18 cellular contexts compared by ENCODE assay signal in genomic region chr1:111131693-111132092, GRCh38.
"Had no signal": no experiment of that assay in that cellular context is flagged by ENCODE, and none has a peak within 500 bp of the region (broad histone marks: within the 10 kb centered on the region; RNA-seq: fewer than 3 reads in every experiment).

No MANE protein-coding gene starts in this region.

- ATAC-seq: activated CD8-positive, alpha-beta memory T cell treated with anti-CD3 and anti-CD28 coated beads, Interleukin-2, amount 10 ng/mL, durations not matched to agents 7 days and 5 days; activated naive CD4-positive, alpha-beta T cell treated with anti-CD3 and anti-CD28 coated beads, Interleukin-2, amount 50 U/mL, for 72 hours; activated T-cell treated with anti-CD3 and anti-CD28 coated beads, Interleukin-2, amount 50 U/mL, for 4 hours; effector memory CD8-positive, alpha-beta T cell; natural killer cell treated with Interleukin-12 subunit alpha and Interleukin-12 subunit beta and Interleukin-15 and Interleukin-18, amount 100 ng/mL, for 72 hours had no signal

- H3K4me3 ChIP-seq: upper lobe of left lung had no signal

- H3K27ac ChIP-seq: brain microvascular endothelial cell, epithelial cell of prostate had no signal

- H3K4me3 Mint-ChIP-seq: activated CD8-positive, alpha-beta memory T cell treated with anti-CD3 and anti-CD28 coated beads, Interleukin-2, amount 10 ng/mL, durations not matched to agents 7 days and 5 days; activated T-cell treated with anti-CD3 and anti-CD28 coated beads, Interleukin-2, amount 50 U/mL, for 4 hours; effector memory CD8-positive, alpha-beta T cell; natural killer cell treated with Interleukin-12 subunit alpha and Interleukin-12 subunit beta and Interleukin-15 and Interleukin-18, amount 100 ng/mL, for 72 hours had no signal

- H3K27ac Mint-ChIP-seq: activated CD8-positive, alpha-beta memory T cell treated with anti-CD3 and anti-CD28 coated beads, Interleukin-2, amount 10 ng/mL, durations not matched to agents 7 days and 5 days; natural killer cell treated with Interleukin-12 subunit alpha and Interleukin-12 subunit beta and Interleukin-15 and Interleukin-18, amount 100 ng/mL, for 72 hours had no signal

- H3K9me3 Mint-ChIP-seq: activated naive CD4-positive, alpha-beta T cell treated with anti-CD3 and anti-CD28 coated beads, Interleukin-2, amount 50 U/mL, for 72 hours; activated T-cell treated with anti-CD3 and anti-CD28 coated beads, Interleukin-2, amount 50 U/mL, for 4 hours; effector memory CD8-positive, alpha-beta T cell; natural killer cell treated with Interleukin-12 subunit alpha and Interleukin-12 subunit beta and Interleukin-15 and Interleukin-18, amount 100 ng/mL, for 72 hours had no signal

- DNase-seq: activated CD4-positive, alpha-beta T cell treated with anti-CD3 and anti-CD28 coated beads for 1 hour; activated CD4-positive, alpha-beta T cell treated with anti-CD3 and anti-CD28 coated beads, Interleukin-2, amount 50 U/mL, for 4 hours; activated CD8-positive, alpha-beta memory T cell treated with anti-CD3 and anti-CD28 coated beads, Interleukin-2, amount 10 ng/mL, durations not matched to agents 7 days and 5 days; activated effector memory CD4-positive, alpha-beta T cell treated with anti-CD3 and anti-CD28 coated beads, Interleukin-2, amount 50 U/mL, for 16 hours; activated T-cell treated with anti-CD3 and anti-CD28 coated beads, Interleukin-2, amount 50 U/mL, for 4 hours; brain microvascular endothelial cell; cerebellar nuclear complex; effector memory CD8-positive, alpha-beta T cell; foreskin melanocyte; left ventricle myocardium superior; mesenchymal stem cell; posterior cingulate gyrus; stimulated activated CD4-positive, alpha-beta T cell treated with anti-CD3 and anti-CD28 coated beads, Interleukin-2, amount 100 ng/mL, for 48 hours; stimulated activated naive CD4-positive, alpha-beta T cell; upper lobe of left lung had no signal

- H3K27me3 ChIP-seq: brain microvascular endothelial cell, upper lobe of left lung had no signal

- H3K27me3 Mint-ChIP-seq: activated CD8-positive, alpha-beta memory T cell treated with anti-CD3 and anti-CD28 coated beads, Interleukin-2, amount 10 ng/mL, durations not matched to agents 7 days and 5 days; effector memory CD8-positive, alpha-beta T cell; natural killer cell treated with Interleukin-12 subunit alpha and Interleukin-12 subunit beta and Interleukin-15 and Interleukin-18, amount 100 ng/mL, for 72 hours had no signal
